ENCODE assay signal across 8 cellular contexts in the genomic region with DNA sequence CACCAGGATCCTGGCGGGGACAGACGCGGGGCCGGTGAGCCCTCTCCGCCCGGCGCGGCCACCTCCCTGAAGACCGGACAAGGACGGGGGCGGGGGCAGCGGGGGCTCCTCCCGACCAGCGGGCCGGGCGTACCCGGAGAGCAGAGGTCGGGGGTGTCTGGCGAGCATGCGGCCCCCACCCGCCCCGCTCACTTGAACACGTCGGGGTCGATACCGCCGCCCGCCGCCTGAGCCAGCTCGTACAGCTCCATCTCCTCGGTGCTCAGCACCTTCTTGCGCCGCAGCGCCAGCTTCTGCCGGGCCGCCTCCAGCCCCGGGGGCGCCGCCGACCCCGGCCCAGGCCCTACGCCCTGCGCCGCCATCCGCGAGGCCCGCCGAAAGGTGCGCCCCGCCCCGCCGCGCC. TPM values are rescaled to one million over a fixed set of nuclear protein-coding genes. Genes with fewer than 3 reads are reported as not detected.
DNase-seq lines count a peak whose midpoint lies in the region; ATAC-seq, FAIRE-seq and TF ChIP-seq lines count a peak whose summit lies in the region.
"Not testable (repeated sequence)": the region's sequence is repeated elsewhere in the genome, so short reads cannot be mapped to it uniquely, and the experiment has no call there.

A gene with protein sequence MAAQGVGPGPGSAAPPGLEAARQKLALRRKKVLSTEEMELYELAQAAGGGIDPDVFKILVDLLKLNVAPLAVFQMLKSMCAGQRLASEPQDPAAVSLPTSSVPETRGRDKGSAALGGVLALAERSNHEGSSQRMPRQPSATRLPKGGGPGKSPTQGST (minus strand): TSS at position 383 of the 403 bp plus-strand sequence. CDS start 21 bp downstream, at position 362.

- peak within 1 kb of the TSS; percentile 59 for H3K27ac ChIP-seq in RWPE2 (ENCODE audit: poor library complexity, severe bottlenecking)

- CTCF ChIA-PET in Caco-2 (lab: Charles Lee), result interaction anchor here (1.0 kb wide), 2 partner anchors 181 to 338 kb away, joined by 5 to 8 read pairs; no protein-coding TSS in a partner anchor

- in situ Hi-C loops in astrocyte of the cerebellum (cut with HindIII; ENCODE audit: low sequenced_read_pairs), result not testable (repeated sequence)

- not testable (repeated sequence) for DNase-seq in Caco-2; RWPE2 (ENCODE audit: low spot score); astrocyte of the cerebellum (ENCODE audit: low read depth); stimulated activated naive B cell treated with anti-CD40 and anti-IgM and Interleukin-4, amounts not matched to agents 10 μg/mL and 1 μg/mL and 100 μg/mL, for 72 hours
- DNase-seq in frontal cortex (ENCODE audit: low spot score in 2 of 2), result peak in 1 of 2 donors; percentile 39

- not testable (repeated sequence) for H3K36me3 ChIP-seq in Caco-2 (ENCODE audit: control insufficient read depth, insufficient read depth, low read length); RWPE2 (ENCODE audit: low read depth); mucosa of stomach (ENCODE audit: control insufficient read depth, insufficient read depth, low read length)

- peak within 1 kb of the TSS; percentile 96 for H3K4me3 ChIP-seq in Caco-2 (ENCODE audit: low read depth, low read length)
- H3K4me3 ChIP-seq in RWPE2 (ENCODE audit: severe bottlenecking), result peak within 1 kb of the TSS; percentile 91
- H3K4me3 ChIP-seq in astrocyte of the cerebellum (ENCODE audit: low read depth, low read length), result peak within 1 kb of the TSS; percentile 91
- peak within 1 kb of the TSS; percentile 36 for H3K4me3 ChIP-seq in mucosa of stomach (ENCODE audit: low read length)

- peak within 1 kb of the TSS; percentile 95 for H3K4me3 Mint-ChIP-seq in Caco-2 (ENCODE audit: unreplicated experiment)
- peak within 1 kb of the TSS; percentile 96 to 98 for H3K4me3 Mint-ChIP-seq in stimulated activated naive B cell treated with anti-CD40 and anti-IgM and Interleukin-4, amounts not matched to agents 10 μg/mL and 1 μg/mL and 100 μg/mL, for 72 hours

- H3K27ac Mint-ChIP-seq in Caco-2 (ENCODE audit: unreplicated experiment), result peak within 1 kb of the TSS; percentile 98
- peak within 1 kb of the TSS; percentile 96 for H3K27ac Mint-ChIP-seq in stimulated activated naive B cell treated with anti-CD40 and anti-IgM and Interleukin-4, amounts not matched to agents 10 μg/mL and 1 μg/mL and 100 μg/mL, for 72 hours

- H3K9ac ChIP-seq in mucosa of stomach (ENCODE audit: low read length), result peak within 1 kb of the TSS; percentile 76

- TF ChIP-seq CTCF in Caco-2 (IDR thresholded peaks at IDR 0.05; ENCODE audit: insufficient read depth in 1 of 2, low read depth in 1 of 2, low read length in 1 of 2, severe bottlenecking in 1 of 2, unreplicated experiment in 1 of 2), result peak in 1 of 2 experiments; percentile 41
- TF ChIP-seq CTCF in RWPE2 (IDR thresholded peaks at IDR 0.05; ENCODE audit: poor library complexity, severe bottlenecking); astrocyte of the cerebellum (IDR thresholded peaks at IDR 0.05; ENCODE audit: low read depth, low read length, missing control alignments): not testable (repeated sequence)

- intact Hi-C loops in Caco-2 (cut with micrococcal nuclease; ENCODE audit: unreplicated experiment), result loop anchor here (1.0 to 10.0 kb wide), 4 partner anchors 79 to 923 kb away; a partner anchor contains a TSS

- H3K27me3 ChIP-seq in Caco-2 (replicated peaks; ENCODE audit: control insufficient read depth, insufficient read depth, low read length); RWPE2 (ENCODE audit: insufficient read depth, poor library complexity, severe bottlenecking); mucosa of stomach (ENCODE audit: control insufficient read depth, insufficient read depth, low read length): not testable (repeated sequence)

- peaks cover 39% of the 10 kb centered on the region for H3K36me3 Mint-ChIP-seq in Caco-2 (ENCODE audit: insufficient read depth, unreplicated experiment)
- peaks cover 23 to 32% of the 10 kb centered on the region in 2 donors for H3K36me3 Mint-ChIP-seq in stimulated activated naive B cell treated with anti-CD40 and anti-IgM and Interleukin-4, amounts not matched to agents 10 μg/mL and 1 μg/mL and 100 μg/mL, for 72 hours

- H3K4me1 ChIP-seq in Caco-2; RWPE2 (ENCODE audit: insufficient read depth, poor library complexity, severe bottlenecking); mucosa of stomach (ENCODE audit: control insufficient read depth, insufficient read depth, low read length): not testable (repeated sequence)

- BruUV-seq in Caco-2 (replicated peaks; lab: Mats Ljungman, UMichigan), result not testable (repeated sequence)

- ATAC-seq in GM21381 (IDR thresholded peaks at IDR 0.05; ENCODE audit: unreplicated experiment), result peak; percentile 18
- ATAC-seq in HG03135 (IDR thresholded peaks at IDR 0.05; ENCODE audit: unreplicated experiment), result peak; percentile 21
- ATAC-seq in RWPE2 (ENCODE audit: low read depth), result not testable (repeated sequence)
- ATAC-seq in stimulated activated naive B cell treated with anti-CD40 and anti-IgM and Interleukin-4, amounts not matched to agents 10 μg/mL and 1 μg/mL and 100 μg/mL, for 72 hours (replicated peaks), result peak; percentile 8

- not testable (repeated sequence) for H3K4me1 Mint-ChIP-seq in Caco-2 (ENCODE audit: low read depth, unreplicated experiment)
- peaks cover 31 to 61% of the 10 kb centered on the region in 2 donors for H3K4me1 Mint-ChIP-seq in stimulated activated naive B cell treated with anti-CD40 and anti-IgM and Interleukin-4, amounts not matched to agents 10 μg/mL and 1 μg/mL and 100 μg/mL, for 72 hours

- not testable (repeated sequence) for FAIRE-seq in frontal cortex (lab: Jason Lieb, UNC)

- POLR2A ChIA-PET in Caco-2 (lab: Charles Lee), result interaction anchor here (0.7 kb wide), 1 partner anchor 400 kb away, joined by 3 read pairs; no protein-coding TSS in a partner anchor

- not testable (repeated sequence) for H3K27me3 Mint-ChIP-seq in Caco-2 (ENCODE audit: insufficient read depth, unreplicated experiment); stimulated activated naive B cell treated with anti-CD40 and anti-IgM and Interleukin-4, amounts not matched to agents 10 μg/mL and 1 μg/mL and 100 μg/mL, for 72 hours

- not testable (repeated sequence) for H3K9me3 Mint-ChIP-seq in Caco-2 (ENCODE audit: unreplicated experiment); stimulated activated naive B cell treated with anti-CD40 and anti-IgM and Interleukin-4, amounts not matched to agents 10 μg/mL and 1 μg/mL and 100 μg/mL, for 72 hours

- H3K9me3 ChIP-seq in Caco-2; RWPE2 (ENCODE audit: severe bottlenecking); mucosa of stomach (ENCODE audit: control insufficient read depth, low read length): not testable (repeated sequence)

RNA-seq across cellular contexts. Expression of the gene that starts here (rescaled TPM):
- total RNA-seq in Caco-2 (2022), result 275 and 285 TPM in 2 replicates
- 40.4 TPM for total RNA-seq in frontal cortex

Comparison
In these comparisons a context has a peak if more than half of its experiments do, and no peak if none do; other contexts are left out.
1. H3K4me3 ChIP-seq: peak in every context shown above with its lines; median percentile 96 in Caco-2; 91 in RWPE2; 91 in astrocyte of the cerebellum; 36 in mucosa of stomach.